31 cellular contexts compared by ENCODE assay signal in genomic region chr7:86775203-86775602, GRCh38.
"Had no signal": no experiment of that assay in that cellular context is flagged by ENCODE, and none has a peak within 500 bp of the region (broad histone marks: within the 10 kb centered on the region; RNA-seq: fewer than 3 reads in every experiment).

No MANE protein-coding gene starts in this region.

- H3K4me1 ChIP-seq: adrenal gland, esophagus muscularis mucosa, foreskin keratinocyte, gastrocnemius medialis, heart left ventricle had no signal

- H3K27me3 ChIP-seq: adrenal gland, body of pancreas, esophagus muscularis mucosa, foreskin keratinocyte, gastrocnemius medialis, heart left ventricle had no signal

- H3K36me3 ChIP-seq: adrenal gland, esophagus muscularis mucosa, gastrocnemius medialis, heart left ventricle, WERI-Rb-1 had no signal

- DNase-seq: activated B cell treated with CpG ODN at 0.5 μM for 24 hours; activated CD4-positive, alpha-beta T cell treated with anti-CD3 and anti-CD28 coated beads for 48 hours; activated CD4-positive, alpha-beta T cell treated with anti-CD3 and anti-CD28 coated beads, Interleukin-2, amount 50 U/mL, for 1 hour; activated CD4-positive, alpha-beta T cell treated with anti-CD3 and anti-CD28 coated beads, Interleukin-2, amount 50 U/mL, for 48 hours; activated CD8-positive, alpha-beta memory T cell treated with anti-CD3 and anti-CD28 coated beads for 24 hours; activated CD8-positive, alpha-beta T cell treated with anti-CD3 and anti-CD28 coated beads for 36 hours; activated effector memory CD4-positive, alpha-beta T cell treated with Interleukin-2 at 50 U/mL for 16 hours; activated gamma-delta T cell treated with Interleukin-2 at 50 U/mL for 16 hours; activated naive CD4-positive, alpha-beta T cell treated with anti-CD3 and anti-CD28 coated beads for 36 hours; activated naive CD8-positive, alpha-beta T cell treated with anti-CD3 and anti-CD28 coated beads for 36 hours; activated naive CD8-positive, alpha-beta T cell treated with anti-CD3 and anti-CD28 coated beads, Interleukin-2, amount 50 U/mL, for 24 hours; activated T-cell treated with anti-CD3 and anti-CD28 coated beads, Interleukin-2, amount 50 U/mL, for 4 hours; adrenal gland; amygdala; aorta; body of pancreas; caudate nucleus; cortex of kidney; dermis blood vessel endothelial cell; effector CD4-positive, alpha-beta T cell; effector memory CD8-positive, alpha-beta T cell; erythroblast; foreskin keratinocyte; gastrocnemius medialis; glutamatergic neuron; heart left ventricle; T1000; WERI-Rb-1 had no signal

- H3K4me3 ChIP-seq: adrenal gland, body of pancreas, esophagus muscularis mucosa, gastrocnemius medialis, heart left ventricle had no signal

- H3K9me3 ChIP-seq: adrenal gland, body of pancreas, esophagus muscularis mucosa, gastrocnemius medialis, heart left ventricle had no signal

- H3K27ac ChIP-seq: adrenal gland, body of pancreas, esophagus muscularis mucosa, foreskin keratinocyte, gastrocnemius medialis, heart left ventricle, WERI-Rb-1 had no signal

- ATAC-seq: activated CD4-positive, CD25-positive, alpha-beta regulatory T cell treated with anti-CD3 and anti-CD28 coated beads, Interleukin-2, amount 50 U/mL, for 24 hours; activated CD8-positive, alpha-beta T cell treated with anti-CD3 and anti-CD28 coated beads for 36 hours; activated naive CD8-positive, alpha-beta T cell treated with anti-CD3 and anti-CD28 coated beads, Interleukin-2, amount 50 U/mL, for 24 hours; activated T-cell treated with anti-CD3 and anti-CD28 coated beads, Interleukin-2, amount 50 U/mL, for 4 hours; activated T-helper 17 cell treated with anti-CD3 and anti-CD28 coated beads, Interleukin-2, amount 50 U/mL, for 72 hours; body of pancreas; effector memory CD8-positive, alpha-beta T cell; foreskin keratinocyte; gastrocnemius medialis; heart left ventricle had no signal
